Comparison of ENCODE assay signal across 1 cellular context in the genomic region with DNA sequence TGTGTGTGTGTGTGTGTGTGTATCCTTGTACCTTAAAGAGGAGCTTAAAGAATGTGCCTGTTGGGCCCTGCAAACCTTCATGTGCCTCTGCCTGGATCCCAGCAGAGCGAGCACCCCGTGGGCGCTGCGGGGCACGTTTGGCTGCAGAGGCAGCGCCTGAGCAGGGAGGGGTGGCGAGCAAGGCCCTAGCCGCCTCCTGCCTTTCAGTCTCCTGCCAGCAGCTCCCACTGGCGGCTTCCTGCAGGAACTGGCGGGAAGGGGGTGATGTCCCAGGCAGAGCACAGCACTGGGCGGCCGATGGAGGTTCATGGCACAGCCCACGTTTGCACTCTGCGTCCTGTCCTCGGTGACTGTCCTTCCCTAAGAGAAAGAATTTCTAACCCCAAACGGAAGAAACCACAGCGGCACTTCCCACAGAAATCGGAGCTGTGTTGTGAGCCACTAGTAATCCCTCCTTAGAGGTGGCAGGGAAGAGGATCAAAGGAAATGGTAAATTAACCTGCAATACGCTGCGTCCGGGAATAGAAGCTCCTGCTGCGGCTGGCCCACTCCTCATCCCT.
A peak's percentile ranks its signal among the peaks of the same experiment; 100 is the strongest.
TF ChIP-seq lines count a peak whose summit lies in the region.

No MANE protein-coding gene starts in this region.

TF ChIP-seq in HepG2, 621 proteins besides CTCF, POLR2A, EP300 and RAD21 (continued from another document and continues in another):
- no peak for TF ChIP-seq ZKSCAN5 (CRISPR knock-in tag; IDR thresholded peaks at IDR 0.05)
- no peak for TF ChIP-seq ARNT (IDR thresholded peaks at IDR 0.05)
- no peak; the same call in 1 of the 2 replicates for TF ChIP-seq ZNF350 (CRISPR knock-in tag; IDR thresholded peaks at IDR 0.05; ENCODE audit: borderline replicate concordance, low read depth)
- no peak for TF ChIP-seq CCAR2 (optimal IDR thresholded peaks at IDR 0.05; ENCODE audit: low read depth, low read length)
- peak; percentile 29; the same call in 1 of the 2 replicates for TF ChIP-seq JUND (CRISPR knock-in tag; IDR thresholded peaks at IDR 0.05)
- no peak for TF ChIP-seq CREB1 (IDR thresholded peaks at IDR 0.05)
- TF ChIP-seq CREB1 (CRISPR knock-in tag; IDR thresholded peaks at IDR 0.05): no peak
- TF ChIP-seq ZNF800 (CRISPR knock-in tag; IDR thresholded peaks at IDR 0.05): peak; percentile 75
- TF ChIP-seq HNF4A (CRISPR knock-in tag; IDR thresholded peaks at IDR 0.05): no peak
- TF ChIP-seq GMEB2 (CRISPR knock-in tag; IDR thresholded peaks at IDR 0.05; ENCODE audit: low read depth): no peak
- TF ChIP-seq SMARCC2 (IDR thresholded peaks at IDR 0.05): no peak
- TF ChIP-seq ISL2 (CRISPR knock-in tag; IDR thresholded peaks at IDR 0.05): no peak
- TF ChIP-seq ZNF740 (CRISPR knock-in tag; IDR thresholded peaks at IDR 0.05): peak; percentile 76
- TF ChIP-seq ZHX2 (IDR thresholded peaks at IDR 0.05; ENCODE audit: low read depth): no peak
- no peak for TF ChIP-seq ZHX2 (CRISPR knock-in tag; IDR thresholded peaks at IDR 0.05; ENCODE audit: borderline replicate concordance)
- no peak for TF ChIP-seq FLYWCH1 (CRISPR knock-in tag; IDR thresholded peaks at IDR 0.05)
- TF ChIP-seq, protein P1, sequence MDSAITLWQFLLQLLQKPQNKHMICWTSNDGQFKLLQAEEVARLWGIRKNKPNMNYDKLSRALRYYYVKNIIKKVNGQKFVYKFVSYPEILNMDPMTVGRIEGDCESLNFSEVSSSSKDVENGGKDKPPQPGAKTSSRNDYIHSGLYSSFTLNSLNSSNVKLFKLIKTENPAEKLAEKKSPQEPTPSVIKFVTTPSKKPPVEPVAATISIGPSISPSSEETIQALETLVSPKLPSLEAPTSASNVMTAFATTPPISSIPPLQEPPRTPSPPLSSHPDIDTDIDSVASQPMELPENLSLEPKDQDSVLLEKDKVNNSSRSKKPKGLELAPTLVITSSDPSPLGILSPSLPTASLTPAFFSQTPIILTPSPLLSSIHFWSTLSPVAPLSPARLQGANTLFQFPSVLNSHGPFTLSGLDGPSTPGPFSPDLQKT (CRISPR knock-in tag; IDR thresholded peaks at IDR 0.05; ENCODE audit: borderline replicate concordance): no peak
- TF ChIP-seq FOXK2 (IDR thresholded peaks at IDR 0.05): no peak
- no peak for TF ChIP-seq GZF1 (CRISPR knock-in tag; IDR thresholded peaks at IDR 0.05)
- TF ChIP-seq ZFP90 (CRISPR knock-in tag; IDR thresholded peaks at IDR 0.05; ENCODE audit: borderline replicate concordance): no peak
- 0 out of 2 replicates have a peak, but pooled peaks have one; percentile 25 for TF ChIP-seq MEF2D (CRISPR knock-in tag; IDR thresholded peaks at IDR 0.05)
- 0 out of 2 replicates have a peak, but pooled peaks have one; percentile 14 for TF ChIP-seq ZNF12 (CRISPR knock-in tag; IDR thresholded peaks at IDR 0.05)
- no peak for TF ChIP-seq ZNF160 (CRISPR knock-in tag; IDR thresholded peaks at IDR 0.05)
- no peak for TF ChIP-seq THYN1 (CRISPR knock-in tag; IDR thresholded peaks at IDR 0.05; ENCODE audit: borderline replicate concordance, low read depth)
- TF ChIP-seq MEIS1 (CRISPR knock-in tag; IDR thresholded peaks at IDR 0.05; ENCODE audit: borderline replicate concordance): no peak; the same call in 1 of the 2 replicates
- 0 out of 2 replicates have a peak, but pooled peaks have one; percentile 17 for TF ChIP-seq NCOA2 (CRISPR knock-in tag; IDR thresholded peaks at IDR 0.05)
- peak; percentile 18; the same call in 1 of the 2 replicates for TF ChIP-seq ZFP91 (CRISPR knock-in tag; IDR thresholded peaks at IDR 0.05; ENCODE audit: borderline replicate concordance)
- TF ChIP-seq NR2F6 (IDR thresholded peaks at IDR 0.05): no peak
- peak; percentile 46; the same call in 1 of the 2 replicates for TF ChIP-seq NR2F6 (CRISPR knock-in tag; IDR thresholded peaks at IDR 0.05)
- peak; percentile 43; the same call in 1 of the 2 replicates for TF ChIP-seq RXRB (CRISPR knock-in tag; IDR thresholded peaks at IDR 0.05; ENCODE audit: borderline replicate concordance)
- no peak for TF ChIP-seq SP140L (CRISPR knock-in tag; IDR thresholded peaks at IDR 0.05; ENCODE audit: borderline replicate concordance)
- no peak for TF ChIP-seq PHF5A (CRISPR knock-in tag; IDR thresholded peaks at IDR 0.05; ENCODE audit: low read depth, unreplicated experiment)
- TF ChIP-seq, protein P2, sequence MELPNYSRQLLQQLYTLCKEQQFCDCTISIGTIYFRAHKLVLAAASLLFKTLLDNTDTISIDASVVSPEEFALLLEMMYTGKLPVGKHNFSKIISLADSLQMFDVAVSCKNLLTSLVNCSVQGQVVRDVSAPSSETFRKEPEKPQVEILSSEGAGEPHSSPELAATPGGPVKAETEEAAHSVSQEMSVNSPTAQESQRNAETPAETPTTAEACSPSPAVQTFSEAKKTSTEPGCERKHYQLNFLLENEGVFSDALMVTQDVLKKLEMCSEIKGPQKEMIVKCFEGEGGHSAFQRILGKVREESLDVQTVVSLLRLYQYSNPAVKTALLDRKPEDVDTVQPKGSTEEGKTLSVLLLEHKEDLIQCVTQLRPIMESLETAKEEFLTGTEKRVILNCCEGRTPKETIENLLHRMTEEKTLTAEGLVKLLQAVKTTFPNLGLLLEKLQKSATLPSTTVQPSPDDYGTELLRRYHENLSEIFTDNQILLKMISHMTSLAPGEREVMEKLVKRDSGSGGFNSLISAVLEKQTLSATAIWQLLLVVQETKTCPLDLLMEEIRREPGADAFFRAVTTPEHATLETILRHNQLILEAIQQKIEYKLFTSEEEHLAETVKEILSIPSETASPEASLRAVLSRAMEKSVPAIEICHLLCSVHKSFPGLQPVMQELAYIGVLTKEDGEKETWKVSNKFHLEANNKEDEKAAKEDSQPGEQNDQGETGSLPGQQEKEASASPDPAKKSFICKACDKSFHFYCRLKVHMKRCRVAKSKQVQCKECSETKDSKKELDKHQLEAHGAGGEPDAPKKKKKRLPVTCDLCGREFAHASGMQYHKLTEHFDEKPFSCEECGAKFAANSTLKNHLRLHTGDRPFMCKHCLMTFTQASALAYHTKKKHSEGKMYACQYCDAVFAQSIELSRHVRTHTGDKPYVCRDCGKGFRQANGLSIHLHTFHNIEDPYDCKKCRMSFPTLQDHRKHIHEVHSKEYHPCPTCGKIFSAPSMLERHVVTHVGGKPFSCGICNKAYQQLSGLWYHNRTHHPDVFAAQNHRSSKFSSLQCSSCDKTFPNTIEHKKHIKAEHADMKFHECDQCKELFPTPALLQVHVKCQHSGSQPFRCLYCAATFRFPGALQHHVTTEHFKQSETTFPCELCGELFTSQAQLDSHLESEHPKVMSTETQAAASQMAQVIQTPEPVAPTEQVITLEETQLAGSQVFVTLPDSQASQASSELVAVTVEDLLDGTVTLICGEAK (IDR thresholded peaks at IDR 0.05): no peak
- TF ChIP-seq, protein P2 (CRISPR knock-in tag; IDR thresholded peaks at IDR 0.05): no peak
- TF ChIP-seq AHR (CRISPR knock-in tag; IDR thresholded peaks at IDR 0.05): no peak
- TF ChIP-seq ZBTB21 (CRISPR knock-in tag; IDR thresholded peaks at IDR 0.05): no peak
- no peak for TF ChIP-seq ZNF776 (CRISPR knock-in tag; IDR thresholded peaks at IDR 0.05)
- no peak for TF ChIP-seq TCF7L2 (IDR thresholded peaks at IDR 0.05; ENCODE audit: low read depth, low read length)
